ENCODE assay signal across 7 cellular contexts in genomic region chr7:55254596-55255500, GRCh38.
DNase-seq lines count a peak whose midpoint lies in the region; ATAC-seq and TF ChIP-seq lines count a peak whose summit lies in the region.

No MANE protein-coding gene starts in this region.

- no peaks in the 10 kb centered on the region for H3K36me3 ChIP-seq in spleen

- peak overlapping the region; percentile 43 to 78 (median 51) for H3K4me3 ChIP-seq in spleen

- H3K27ac ChIP-seq in caudate nucleus (ENCODE audit: low read depth, low read length) = no peak overlapping the region
- H3K27ac ChIP-seq in spleen = peak overlapping the region in 1 of 8 donors; percentile 16

- H3K4me1 ChIP-seq in spleen = peaks cover 7 to 20% (median 17%) of the 10 kb centered on the region in 6 donors

- intact Hi-C loops in spleen (cut with DNase I; ENCODE audit: low total_unique reads) = loop anchor here (5.0 to 10.0 kb wide), 3 partner anchors 410 to 483 kb away; no protein-coding TSS in a partner anchor

- peak; percentile 43 to 91 (median 82) for TF ChIP-seq CTCF in spleen (IDR thresholded peaks at IDR 0.05 in 8 of 11, conservative IDR thresholded peaks at IDR 0.05 in 3 of 11)

- 1 to 3% (median 2%) methylated on average over 25 to 80 of the region's 80 CpGs for WGBS in spleen, 5 donors

- TF ChIP-seq POLR2A in GM18505 (IDR thresholded peaks at IDR 0.05; ENCODE audit: borderline replicate concordance, extremely low read depth, insufficient read depth, insufficient read length) (no peak), spleen (IDR thresholded peaks at IDR 0.05) (no peak)

- peaks cover 0 to 81% (median 30%) of the 10 kb centered on the region in 7 donors for H3K27me3 ChIP-seq in spleen (replicated peaks in 1 of 7)

- H3K9me3 ChIP-seq in spleen = no peaks in the 10 kb centered on the region

- peak; percentile 76 for ATAC-seq in GM18505 (IDR thresholded peaks at IDR 0.05; ENCODE audit: unreplicated experiment)
- peak; percentile 78 for ATAC-seq in HG02884 (IDR thresholded peaks at IDR 0.05; ENCODE audit: unreplicated experiment)

- DNase-seq in NCI-H1930 (lab: John Stamatoyannopoulos, UW) (peak; percentile 67 to 87), caudate nucleus (lab: John Stamatoyannopoulos, UW) (peak in 58 of 61 donors; percentile 19 to 86 (median 68)), iris pigment epithelial cell (ENCODE audit: low read depth) (peak; percentile 62), spleen (peak; percentile 91)
- DNase-seq in activated CD4-positive, CD25-positive, alpha-beta regulatory T cell (lab: John Stamatoyannopoulos, UW) = peak; percentile 8 to 54 (median 26)

Comparison
In these comparisons a context has a peak if more than half of its experiments do, and no peak if none do; other contexts are left out.
1. DNase-seq: peak in every context shown above with its lines; median percentile 91 in spleen; 77 in NCI-H1930; 68 in caudate nucleus; 62 in iris pigment epithelial cell; 26 in activated CD4-positive, CD25-positive, alpha-beta regulatory T cell.